Comparison of ENCODE assay signal across 27 cellular contexts in genomic region chr1:219161371-219161975, GRCh38.
"Had no signal": no experiment of that assay in that cellular context is flagged by ENCODE, and none has a peak within 500 bp of the region (broad histone marks: within the 10 kb centered on the region; RNA-seq: fewer than 3 reads in every experiment).

No MANE protein-coding gene starts in this region.

- H3K4me1 Mint-ChIP-seq: activated naive CD8-positive, alpha-beta T cell treated with anti-CD3 and anti-CD28 coated beads, Interleukin-2, amount 10 ng/mL, durations not matched to agents 7 days and 5 days; immature natural killer cell; mesothelial cell of epicardium; natural killer cell; stimulated activated effector memory CD8-positive, alpha-beta T cell treated with anti-CD3 and anti-CD28 coated beads, Interleukin-12 subunit alpha, Interleukin-12 subunit beta, amount 100 ng/mL, for 72 hours; T-helper 17 cell had no signal

- H3K4me3 Mint-ChIP-seq: activated naive CD4-positive, alpha-beta T cell treated with anti-CD3 and anti-CD28 coated beads for 36 hours; activated naive CD8-positive, alpha-beta T cell treated with anti-CD3 and anti-CD28 coated beads, Interleukin-2, amount 10 ng/mL, durations not matched to agents 7 days and 5 days; activated T-cell treated with anti-CD3 and anti-CD28 coated beads, Interleukin-2, amount 50 U/mL, for 72 hours; effector memory CD8-positive, alpha-beta T cell; immature natural killer cell; mesothelial cell of epicardium; natural killer cell; stimulated activated effector memory CD8-positive, alpha-beta T cell treated with anti-CD3 and anti-CD28 coated beads, Interleukin-12 subunit alpha, Interleukin-12 subunit beta, amount 100 ng/mL, for 72 hours; T-helper 17 cell had no signal

- ATAC-seq: activated T-cell treated with anti-CD3 and anti-CD28 coated beads, Interleukin-2, amount 50 U/mL, for 72 hours; effector memory CD8-positive, alpha-beta T cell; foreskin keratinocyte; natural killer cell; stimulated activated effector memory CD8-positive, alpha-beta T cell treated with anti-CD3 and anti-CD28 coated beads, Interleukin-12 subunit alpha, Interleukin-12 subunit beta, amount 100 ng/mL, for 72 hours; T-helper 17 cell had no signal

- H3K4me1 ChIP-seq: breast epithelium, colonic mucosa, esophagus squamous epithelium, foreskin keratinocyte, left ventricle myocardium inferior, prostate gland, right atrium auricular region, stomach had no signal

- H3K9me3 ChIP-seq: breast epithelium, colonic mucosa, esophagus squamous epithelium, left ventricle myocardium inferior, prostate gland, right atrium auricular region, stomach, suprapubic skin, tibial nerve had no signal

- H3K27me3 ChIP-seq: breast epithelium, colonic mucosa, dorsolateral prefrontal cortex, esophagus squamous epithelium, foreskin keratinocyte, right atrium auricular region, stomach, suprapubic skin, tibial nerve had no signal

- H3K27ac Mint-ChIP-seq: activated naive CD4-positive, alpha-beta T cell treated with anti-CD3 and anti-CD28 coated beads for 36 hours; activated naive CD8-positive, alpha-beta T cell treated with anti-CD3 and anti-CD28 coated beads, Interleukin-2, amount 10 ng/mL, durations not matched to agents 7 days and 5 days; activated T-cell treated with anti-CD3 and anti-CD28 coated beads, Interleukin-2, amount 50 U/mL, for 72 hours; effector memory CD8-positive, alpha-beta T cell; immature natural killer cell; mesothelial cell of epicardium; natural killer cell; stimulated activated effector memory CD8-positive, alpha-beta T cell treated with anti-CD3 and anti-CD28 coated beads, Interleukin-12 subunit alpha, Interleukin-12 subunit beta, amount 100 ng/mL, for 72 hours; T-helper 17 cell had no signal

- DNase-seq: activated CD4-positive, alpha-beta T cell treated with anti-CD3 and anti-CD28 coated beads for 4 hours; activated CD4-positive, alpha-beta T cell treated with anti-CD3 and anti-CD28 coated beads, Interleukin-2, amount 50 U/mL, for 48 hours; activated CD4-positive, CD25-positive, alpha-beta regulatory T cell; activated effector memory CD4-positive, alpha-beta T cell treated with Interleukin-2 at 50 U/mL for 16 hours; activated naive CD4-positive, alpha-beta T cell treated with anti-CD3 and anti-CD28 coated beads for 36 hours; activated naive CD8-positive, alpha-beta T cell treated with anti-CD3 and anti-CD28 coated beads, Interleukin-2, amount 10 ng/mL, durations not matched to agents 7 days and 5 days; activated T-cell treated with anti-CD3 and anti-CD28 coated beads, Interleukin-2, amount 50 U/mL, for 72 hours; amniotic stem cell; colonic mucosa; dorsolateral prefrontal cortex; effector memory CD8-positive, alpha-beta T cell; esophagus squamous epithelium; foreskin keratinocyte; immature natural killer cell; left ventricle myocardium inferior; natural killer cell; small intestine; stimulated activated CD4-positive, alpha-beta T cell treated with anti-CD3 and anti-CD28 coated beads, Interleukin-2, amount 100 ng/mL, for 24 hours; stomach; T-helper 17 cell had no signal

- H3K9me3 Mint-ChIP-seq: activated naive CD4-positive, alpha-beta T cell treated with anti-CD3 and anti-CD28 coated beads for 36 hours; activated naive CD8-positive, alpha-beta T cell treated with anti-CD3 and anti-CD28 coated beads, Interleukin-2, amount 10 ng/mL, durations not matched to agents 7 days and 5 days; activated T-cell treated with anti-CD3 and anti-CD28 coated beads, Interleukin-2, amount 50 U/mL, for 72 hours; effector memory CD8-positive, alpha-beta T cell; mesothelial cell of epicardium; natural killer cell; stimulated activated effector memory CD8-positive, alpha-beta T cell treated with anti-CD3 and anti-CD28 coated beads, Interleukin-12 subunit alpha, Interleukin-12 subunit beta, amount 100 ng/mL, for 72 hours had no signal

- H3K36me3 ChIP-seq: breast epithelium, colonic mucosa, esophagus squamous epithelium, left ventricle myocardium inferior, prostate gland, right atrium auricular region, stomach, suprapubic skin, tibial nerve had no signal

- H3K36me3 Mint-ChIP-seq: activated naive CD8-positive, alpha-beta T cell treated with anti-CD3 and anti-CD28 coated beads, Interleukin-2, amount 10 ng/mL, durations not matched to agents 7 days and 5 days; immature natural killer cell; mesothelial cell of epicardium; natural killer cell; stimulated activated effector memory CD8-positive, alpha-beta T cell treated with anti-CD3 and anti-CD28 coated beads, Interleukin-12 subunit alpha, Interleukin-12 subunit beta, amount 100 ng/mL, for 72 hours had no signal

- H3K27ac ChIP-seq: breast epithelium, colonic mucosa, dorsolateral prefrontal cortex, esophagus squamous epithelium, foreskin keratinocyte, left ventricle myocardium inferior, right atrium auricular region, stomach, suprapubic skin, tibial nerve had no signal

- H3K4me3 ChIP-seq: breast epithelium, colonic mucosa, dorsolateral prefrontal cortex, esophagus squamous epithelium, left ventricle myocardium inferior, prostate gland, right atrium auricular region, stomach, suprapubic skin, tibial nerve had no signal
